ENCODE assay signal across 11 cellular contexts in genomic region chr13:75415720-75416119, GRCh38.
DNase-seq lines count a peak whose midpoint lies in the region; ATAC-seq and TF ChIP-seq lines count a peak whose summit lies in the region.
"Had no signal": no experiment of that assay in that cellular context is flagged by ENCODE, and none has a peak within 500 bp of the region (broad histone marks: within the 10 kb centered on the region; RNA-seq: fewer than 3 reads in every experiment).

No MANE protein-coding gene starts in this region.

- no peaks in the 10 kb centered on the region for H3K36me3 ChIP-seq in left lung
- H3K36me3 ChIP-seq in CD8-positive, alpha-beta memory T cell (ENCODE audit: insufficient read depth, low read length): no peaks in the 10 kb centered on the region
- H3K36me3 ChIP-seq: tibial artery had no signal

- no peak for TF ChIP-seq CTCF in AG04449 (IDR thresholded peaks at IDR 0.05; ENCODE audit: insufficient read depth, low read length, missing control alignments)
- TF ChIP-seq CTCF in MCF 10A (IDR thresholded peaks at IDR 0.05; ENCODE audit: unreplicated experiment): no peak
- no peak for TF ChIP-seq CTCF in left lung (IDR thresholded peaks at IDR 0.05)

- H3K27me3 ChIP-seq in left lung: no peaks in the 10 kb centered on the region
- no peaks in the 10 kb centered on the region for H3K27me3 ChIP-seq in CD8-positive, alpha-beta memory T cell (ENCODE audit: insufficient read depth, low read length, poor library complexity, severe bottlenecking)
- H3K27me3 ChIP-seq: tibial artery had no signal

- H3K4me3 Mint-ChIP-seq in MCF 10A (ENCODE audit: unreplicated experiment): no peak overlapping the region
- H3K4me3 Mint-ChIP-seq in CD8-positive, alpha-beta memory T cell: no peak overlapping the region
- no peak overlapping the region for H3K4me3 Mint-ChIP-seq in activated naive CD4-positive, alpha-beta T cell treated with anti-CD3 and anti-CD28 coated beads for 36 hours
- H3K4me3 Mint-ChIP-seq: CD4-positive, CD25-positive, alpha-beta regulatory T cell; dendritic cell treated with granulocyte-macrophage colony-stimulating factor and Interleukin-4, amounts not matched to agents 40 ng/mL and 50 ng/mL, for 4 days had no signal

- H3K27ac ChIP-seq in left lung: peak overlapping the region; percentile 5 to 73
- H3K27ac ChIP-seq in CD8-positive, alpha-beta memory T cell (ENCODE audit: low read depth, low read length): no peak overlapping the region

- POLR2A ChIA-PET in AG04449 (lab: Yijun Ruan, JAX) (no interaction called here), MCF 10A (lab: Yijun Ruan, JAX) (interaction anchor here (0.6 to 1.3 kb wide), 5 partner anchors 13 to 135 kb away, joined by 3 to 5 read pairs (median 3); no protein-coding TSS in a partner anchor)
- POLR2A ChIA-PET in CD8-positive, alpha-beta memory T cell (lab: Charles Lee): no interaction called here

- H3K9me3 Mint-ChIP-seq in MCF 10A (ENCODE audit: unreplicated experiment): no peaks in the 10 kb centered on the region
- H3K9me3 Mint-ChIP-seq in CD8-positive, alpha-beta memory T cell: no peaks in the 10 kb centered on the region
- H3K9me3 Mint-ChIP-seq in activated naive CD4-positive, alpha-beta T cell treated with anti-CD3 and anti-CD28 coated beads for 36 hours: no peaks in the 10 kb centered on the region
- H3K9me3 Mint-ChIP-seq: dendritic cell treated with granulocyte-macrophage colony-stimulating factor and Interleukin-4, amounts not matched to agents 40 ng/mL and 50 ng/mL, for 4 days had no signal

- ATAC-seq in left lung: peak; percentile 38

- intact Hi-C loops in MCF 10A (cut with micrococcal nuclease) (loop anchor here (2.0 kb wide), 1 partner anchor 67 kb away; the partner anchor contains the start of gene TBC1D4), left lung (cut with DNase I) (no loop called here)
- intact Hi-C loops in activated naive CD4-positive, alpha-beta T cell treated with anti-CD3 and anti-CD28 coated beads for 36 hours (cut with micrococcal nuclease): no loop called here

- DNase-seq in AG04449 (ENCODE audit: low read depth, low spot score) (peak; percentile 62), LHCN-M2 (ENCODE audit: low read depth) (peak; percentile 90), MCF 10A (ENCODE audit: unreplicated experiment) (peak; percentile 79), left lung (no peak), NCI-H187 (lab: John Stamatoyannopoulos, UW) (no peak), LoVo (ENCODE audit: low spot score) (no peak)
- DNase-seq in CD8-positive, alpha-beta memory T cell: no peak
- no peak for DNase-seq in activated naive CD4-positive, alpha-beta T cell treated with anti-CD3 and anti-CD28 coated beads for 36 hours
- DNase-seq: CD4-positive, CD25-positive, alpha-beta regulatory T cell; tibial artery had no signal

- no TSS peak for BruUV-seq in MCF 10A (replicated peaks; lab: Mats Ljungman, UMichigan)

- H3K4me1 Mint-ChIP-seq in MCF 10A (ENCODE audit: insufficient read depth, unreplicated experiment): peaks cover 46% of the 10 kb centered on the region
- no peaks in the 10 kb centered on the region for H3K4me1 Mint-ChIP-seq in CD8-positive, alpha-beta memory T cell
- H3K4me1 Mint-ChIP-seq in activated naive CD4-positive, alpha-beta T cell treated with anti-CD3 and anti-CD28 coated beads for 36 hours (ENCODE audit: low read depth): no peaks in the 10 kb centered on the region

- CTCF ChIA-PET in AG04449 (lab: Yijun Ruan, JAX) (interaction anchor here (0.8 to 5.7 kb wide), 5 partner anchors 10 to 67 kb away, joined by 3 to 26 read pairs (median 4); no protein-coding TSS in a partner anchor), MCF 10A (lab: Yijun Ruan, JAX) (interaction anchor here (0.7 to 4.0 kb wide), 5 partner anchors 10 to 676 kb away, joined by 3 to 17 read pairs (median 5); partner anchors contain the start of gene TBC1D4)
- CTCF ChIA-PET in CD8-positive, alpha-beta memory T cell (lab: Charles Lee): no interaction called here
- CTCF ChIA-PET in activated naive CD4-positive, alpha-beta T cell treated with anti-CD3 and anti-CD28 coated beads for 36 hours (lab: Charles Lee): no interaction called here

- H3K9me3 ChIP-seq in left lung: no peaks in the 10 kb centered on the region
- H3K9me3 ChIP-seq in CD8-positive, alpha-beta memory T cell (ENCODE audit: low read length): no peaks in the 10 kb centered on the region
- H3K9me3 ChIP-seq: tibial artery had no signal

- no peak overlapping the region for H3K27ac Mint-ChIP-seq in MCF 10A (ENCODE audit: low read depth, unreplicated experiment)
- H3K27ac Mint-ChIP-seq in CD8-positive, alpha-beta memory T cell: no peak overlapping the region
- no peak overlapping the region for H3K27ac Mint-ChIP-seq in activated naive CD4-positive, alpha-beta T cell treated with anti-CD3 and anti-CD28 coated beads for 36 hours
- H3K27ac Mint-ChIP-seq: CD4-positive, CD25-positive, alpha-beta regulatory T cell; dendritic cell treated with granulocyte-macrophage colony-stimulating factor and Interleukin-4, amounts not matched to agents 40 ng/mL and 50 ng/mL, for 4 days had no signal

- H3K27me3 Mint-ChIP-seq in MCF 10A (ENCODE audit: insufficient read depth, unreplicated experiment): no peaks in the 10 kb centered on the region
- peaks cover 2 to 10% of the 10 kb centered on the region in 2 donors for H3K27me3 Mint-ChIP-seq in CD8-positive, alpha-beta memory T cell
- H3K27me3 Mint-ChIP-seq in activated naive CD4-positive, alpha-beta T cell treated with anti-CD3 and anti-CD28 coated beads for 36 hours (ENCODE audit: low read depth): peaks cover 2% of the 10 kb centered on the region
- H3K27me3 Mint-ChIP-seq: dendritic cell treated with granulocyte-macrophage colony-stimulating factor and Interleukin-4, amounts not matched to agents 40 ng/mL and 50 ng/mL, for 4 days had no signal

- peaks cover 15 to 28% of the 10 kb centered on the region in 2 donors for H3K4me1 ChIP-seq in left lung
- H3K4me1 ChIP-seq in CD8-positive, alpha-beta memory T cell (ENCODE audit: insufficient read depth, low read length): no peaks in the 10 kb centered on the region

- H3K4me3 ChIP-seq in AG04449 (ENCODE audit: low read depth, low read length) (no peak overlapping the region), left lung (no peak overlapping the region)
- no peak overlapping the region for H3K4me3 ChIP-seq in CD8-positive, alpha-beta memory T cell (ENCODE audit: low read length)
- H3K4me3 ChIP-seq: tibial artery had no signal

- no peaks in the 10 kb centered on the region for H3K36me3 Mint-ChIP-seq in MCF 10A (ENCODE audit: insufficient read depth, unreplicated experiment)
- no peaks in the 10 kb centered on the region for H3K36me3 Mint-ChIP-seq in CD8-positive, alpha-beta memory T cell
- H3K36me3 Mint-ChIP-seq in activated naive CD4-positive, alpha-beta T cell treated with anti-CD3 and anti-CD28 coated beads for 36 hours (ENCODE audit: low read depth): no peaks in the 10 kb centered on the region
- H3K36me3 Mint-ChIP-seq: CD4-positive, CD25-positive, alpha-beta regulatory T cell had no signal

Comparison
In these comparisons a context has a peak if more than half of its experiments do, and no peak if none do; other contexts are left out.
1. DNase-seq: peak in AG04449 (single experiment), LHCN-M2 (single experiment) and MCF 10A (single experiment); none in left lung (0 of 2), CD8-positive, alpha-beta memory T cell (0 of 5), activated naive CD4-positive, alpha-beta T cell treated with anti-CD3 and anti-CD28 coated beads for 36 hours (single experiment), NCI-H187 (0 of 2) and LoVo (single experiment).
2. CTCF ChIA-PET loops: an anchor here in AG04449 (0.8 to 5.7 kb wide) and MCF 10A (0.7 to 4.0 kb wide); none called in CD8-positive, alpha-beta memory T cell and activated naive CD4-positive, alpha-beta T cell treated with anti-CD3 and anti-CD28 coated beads for 36 hours.